ENCODE assay signal across 1 cellular context in genomic region chr1:116453481-116453880, GRCh38.
TF ChIP-seq lines count a peak whose summit lies in the region.

No MANE protein-coding gene starts in this region.

TF ChIP-seq in GM23338, 12 proteins besides CTCF, POLR2A, EP300 and RAD21 (continued from another document):
- no peak for TF ChIP-seq ZNF462 (CRISPR knock-in tag; IDR thresholded peaks at IDR 0.05)
- TF ChIP-seq ETS1 (IDR thresholded peaks at IDR 0.05) = no peak
- TF ChIP-seq POLR2AphosphoS5 (IDR thresholded peaks at IDR 0.05; ENCODE audit: low read depth) = no peak
- TF ChIP-seq EZH2 (IDR thresholded peaks at IDR 0.05; ENCODE audit: low read depth, unreplicated experiment) = no peak
- no peak for TF ChIP-seq JUNB (IDR thresholded peaks at IDR 0.05; ENCODE audit: unreplicated experiment)
- no peak for TF ChIP-seq ZNF114 (CRISPR knock-in tag; IDR thresholded peaks at IDR 0.05)
- TF ChIP-seq STAT1 (IDR thresholded peaks at IDR 0.05; ENCODE audit: unreplicated experiment) = no peak
- TF ChIP-seq EZH2phosphoT487 (IDR thresholded peaks at IDR 0.05; ENCODE audit: unreplicated experiment) = no peak
